20 cellular contexts compared by ENCODE assay signal in genomic region chr21:31752967-31753366, GRCh38. TPM values are rescaled to one million over a fixed set of nuclear protein-coding genes. Genes with fewer than 3 reads are reported as not detected.
DNase-seq lines count a peak whose midpoint lies in the region; ATAC-seq, FAIRE-seq and TF ChIP-seq lines count a peak whose summit lies in the region.
"Had no signal": no experiment of that assay in that cellular context is flagged by ENCODE, and none has a peak within 500 bp of the region (broad histone marks: within the 10 kb centered on the region; RNA-seq: fewer than 3 reads in every experiment).

No MANE protein-coding gene starts in this region.

- ATAC-seq in PC-3, result no peak
- ATAC-seq in K562, result no peak

- POLR2A ChIA-PET in PC-3 (lab: Charles Lee; ENCODE audit: unreplicated experiment) (no interaction called here), K562 (lab: Yijun Ruan, JAX) (interaction anchor here (0.6 to 0.7 kb wide), 2 partner anchors 17 to 64 kb away, joined by 3 to 4 read pairs; no protein-coding TSS in a partner anchor)

- no peaks in the 10 kb centered on the region for H3K9me2 ChIP-seq in PC-3 (replicated peaks; ENCODE audit: low read length)

- DNase-seq in Caki2 (ENCODE audit: low read depth) (peak; percentile 25), PC-3 (no peak), K562 (ENCODE audit: extremely low read depth in 1 of 4, low spot score in 3 of 4) (no peak), fibroblast of mammary gland (ENCODE audit: low read depth) (peak; percentile 33), dorsolateral prefrontal cortex (no peak), middle frontal gyrus (ENCODE audit: extremely low spot score, low spot score) (no peak), G401 (ENCODE audit: low spot score) (no peak)
- DNase-seq: ACHN; AML-193; Calu3; CD4-positive, alpha-beta memory T cell; GDM1; KBM-7 had no signal

- in situ Hi-C loops in Caki2 (cut with HindIII; ENCODE audit: low pct_unique_long_range_greater_than_20kb, low sequenced_read_pairs), result no loop called here
- in situ Hi-C loops in K562 (cut with MboI), result no loop called here
- in situ Hi-C loops in G401 (cut with HindIII; ENCODE audit: low sequenced_read_pairs), result no loop called here

- TF ChIP-seq CTCF in PC-3 (conservative IDR thresholded peaks at IDR 0.05; ENCODE audit: low read depth, low read length) (no peak), K562 (IDR thresholded peaks at IDR 0.05 in 2 of 3, conservative IDR thresholded peaks at IDR 0.05 in 1 of 3; ENCODE audit: insufficient read depth in 2 of 3, low read depth in 1 of 3, low read length in 3 of 3) (no peak), fibroblast of mammary gland (conservative IDR thresholded peaks at IDR 0.05; ENCODE audit: control insufficient read depth, insufficient read depth, low read depth, low read length) (no peak), dorsolateral prefrontal cortex (IDR thresholded peaks at IDR 0.05 in 54 of 56, conservative IDR thresholded peaks at IDR 0.05 in 2 of 56; ENCODE audit: low read depth in 1 of 56, partially characterized antibody in 56 of 56) (no peak)

- no peak for TF ChIP-seq EP300 in K562 (IDR thresholded peaks at IDR 0.05; ENCODE audit: low read length)

- H3K9ac ChIP-seq in PC-3 (ENCODE audit: low read length), result no peak overlapping the region
- no peak overlapping the region for H3K9ac ChIP-seq in K562 (ENCODE audit: insufficient read depth in 1 of 2, low read depth in 2 of 2, low read length in 2 of 2)
- H3K9ac ChIP-seq: BLaER1, GM23248 had no signal

- peaks cover 24% of the 10 kb centered on the region for H3K4me1 ChIP-seq in PC-3 (ENCODE audit: insufficient read depth, low read length)
- H3K4me1 ChIP-seq in K562 (replicated peaks in 1 of 2; ENCODE audit: control insufficient read depth in 2 of 2, insufficient read depth in 2 of 2, low read length in 2 of 2), result no peaks in the 10 kb centered on the region; a peak in 1 of 5 replicates
- H3K4me1 ChIP-seq: BLaER1, HAP-1 had no signal

- H3K36me3 ChIP-seq in PC-3 (ENCODE audit: low read depth, low read length), result no peaks in the 10 kb centered on the region
- no peaks in the 10 kb centered on the region for H3K36me3 ChIP-seq in K562 (ENCODE audit: control insufficient read depth, insufficient read depth, low read length)
- H3K36me3 ChIP-seq: BLaER1, HAP-1 had no signal

- CTCF ChIA-PET in PC-3 (lab: Charles Lee) (no interaction called here), K562 (lab: Yijun Ruan, JAX; ENCODE audit: low intra/inter-chr PET ratio) (no interaction called here)

- BruUV-seq in PC-3 (replicated peaks; lab: Mats Ljungman, UMichigan), result no TSS peak
- no TSS peak for BruUV-seq in K562 (replicated peaks; lab: Mats Ljungman, UMichigan)

- no peaks in the 10 kb centered on the region for H3F3A ChIP-seq in PC-3 (ENCODE audit: low read length, unreplicated experiment)

- no peaks in the 10 kb centered on the region for H3K9me1 ChIP-seq in K562 (ENCODE audit: control insufficient read depth, insufficient read depth, low read length)

- H3K27me3 ChIP-seq in PC-3 (ENCODE audit: low read length) (no peaks in the 10 kb centered on the region), K562 (ENCODE audit: control insufficient read depth in 2 of 2, insufficient read depth in 2 of 2, low read length in 2 of 2) (no peaks in the 10 kb centered on the region), dorsolateral prefrontal cortex (no peaks in the 10 kb centered on the region)
- H3K27me3 ChIP-seq: BLaER1 had no signal

- H3K4me2 ChIP-seq in PC-3 (ENCODE audit: low read length), result no peak overlapping the region
- H3K4me2 ChIP-seq in K562 (ENCODE audit: insufficient read depth, low read length), result no peak overlapping the region
- H3K4me2 ChIP-seq: BLaER1 had no signal

- FAIRE-seq in K562 (lab: Jason Lieb, UNC), result no peak
- FAIRE-seq: A204.1, GM12892, GM18507, HTR-8/SVneo had no signal

- WGBS in K562 (ENCODE audit: insufficient coverage, low coverage, missing lambda C conversion rate), result 10% methylated on average over 3 of the region's 3 CpGs

- TF ChIP-seq RAD21 in K562 (CRISPR knock-in tag; conservative IDR thresholded peaks at IDR 0.05 in 1 of 2, IDR thresholded peaks at IDR 0.05 in 1 of 2), result no peak

- H2AFZ ChIP-seq in PC-3 (ENCODE audit: low read length) (no peak overlapping the region), K562 (ENCODE audit: low read depth, low read length) (no peak overlapping the region)
- H2AFZ ChIP-seq: GM23248 had no signal

- TF ChIP-seq POLR2A in K562 (conservative IDR thresholded peaks at IDR 0.05), result no peak

- H3K27ac ChIP-seq in PC-3 (ENCODE audit: low read length) (0 out of 2 replicates have a peak overlapping the region, but pooled peaks have one; percentile 13), K562 (ENCODE audit: extremely low read depth, low read depth, low read length) (no peak overlapping the region), dorsolateral prefrontal cortex (no peak overlapping the region)
- H3K27ac ChIP-seq: BLaER1, GM23248 had no signal

- H3K79me2 ChIP-seq in PC-3 (ENCODE audit: low read length) (no peaks in the 10 kb centered on the region), K562 (ENCODE audit: control insufficient read depth, insufficient read depth, low read length) (no peaks in the 10 kb centered on the region)

- H4K20me1 ChIP-seq in PC-3 (ENCODE audit: low read length) (no peaks in the 10 kb centered on the region), K562 (replicated peaks; ENCODE audit: control insufficient read depth, insufficient read depth, low read length) (no peaks in the 10 kb centered on the region)
- H4K20me1 ChIP-seq: BLaER1 had no signal

- no peak overlapping the region for H3K4me3 ChIP-seq in PC-3 (ENCODE audit: low read length)
- no peak overlapping the region for H3K4me3 ChIP-seq in K562
- no peak overlapping the region for H3K4me3 ChIP-seq in fibroblast of mammary gland (ENCODE audit: control insufficient read depth, low read depth, low read length)
- no peak overlapping the region for H3K4me3 ChIP-seq in dorsolateral prefrontal cortex
- H3K4me3 ChIP-seq: BLaER1, GM23248, HAP-1 had no signal

- H3K9me3 ChIP-seq in PC-3 (ENCODE audit: low read length) (no peaks in the 10 kb centered on the region), K562 (replicated peaks; ENCODE audit: control insufficient read depth, insufficient read depth, low read depth, low read length) (no peaks in the 10 kb centered on the region)
- H3K9me3 ChIP-seq: BLaER1, HAP-1 had no signal

- intact Hi-C loops in PC-3 (cut with micrococcal nuclease) (no loop called here), K562 (cut with micrococcal nuclease) (no loop called here), dorsolateral prefrontal cortex (cut with DNase I) (no loop called here)

TF ChIP-seq in K562, 482 proteins besides CTCF, POLR2A, EP300 and RAD21 (continues in another document):
- TF ChIP-seq TSC22D4 (tag; IDR thresholded peaks at IDR 0.05), result no peak
- TF ChIP-seq NFE2 (IDR thresholded peaks at IDR 0.05; ENCODE audit: low read depth), result peak; percentile 42; the same call in 1 of the 2 replicates

RNA-seq across cellular contexts. Expression of gene SCAF4, which starts 21.0 kb away (rescaled TPM):
- 0.98 and 1.9 TPM in 2 replicates for total RNA-seq in Caki2 (2014; rRNA removed; shearing (Covaris generic); ENCODE audit: low replicate concordance)
- 11.2 and 18.2 TPM in 2 replicates for total RNA-seq in PC-3 (2014; rRNA removed)
- 94.8 and 259 TPM in 2 replicates for total RNA-seq in K562 (2011; cell fraction: chromatin; rRNA removed; ENCODE audit: low replicate concordance)
- 49.9 and 60.1 TPM in 2 replicates for total RNA-seq in K562 (2011; cell fraction: nucleolus; rRNA removed)
- 124 and 178 TPM in 2 replicates for total RNA-seq in K562 (2011; cell fraction: nucleoplasm; rRNA removed)
- total RNA-seq in K562 (2014; rRNA removed), result 11.6 and 14.9 TPM in 2 replicates
- total RNA-seq in K562 (2014; rRNA removed; fragmentation: Illumina TruSeq; extraction: Trizol), result 17.2 and 18.8 TPM in 2 replicates
- total RNA-seq in K562 (2015; rRNA removed; fragmentation: Illumina TruSeq; extraction: Trizol), result 14.4 and 16.0 TPM in 2 replicates
- 52.2 and 55.7 TPM in 2 replicates for total RNA-seq in K562 (2021)
- polyA plus RNA-seq in K562 (2011; rRNA removed), result 27.3 and 33.9 TPM in 2 replicates
- polyA plus RNA-seq in K562 (2011; cell fraction: cytosol; rRNA removed), result 13.0 and 21.8 TPM in 2 replicates
- 85.0 and 99.6 TPM in 2 replicates for polyA plus RNA-seq in K562 (2011; cell fraction: nucleus; rRNA removed)
- 28.1 and 29.3 TPM in 2 replicates for polyA plus RNA-seq in K562 (2012)
- 44.2 and 48.2 TPM in 2 replicates for polyA plus RNA-seq in K562 (2014; fragmentation: Illumina TruSeq; extraction: Trizol)
- 1 to 10 TPM; 2.3 to 5.1 TPM for polyA plus RNA-seq in K562 (2014; fragmentation: Nextera tagmentation; extraction: Ambion mirVana)
- polyA plus RNA-seq in K562 (2014; rRNA removed), result 28.3 and 30.3 TPM in 2 replicates
- polyA minus RNA-seq in K562 (2011; rRNA and poly(A)+ RNA removed), result 34.5 and 35.1 TPM in 2 replicates
- 24.8 and 25.2 TPM in 2 replicates for polyA minus RNA-seq in K562 (2011; cell fraction: cytosol; rRNA and poly(A)+ RNA removed)
- polyA minus RNA-seq in K562 (2011; cell fraction: nucleus; rRNA and poly(A)+ RNA removed), result 71.0 and 80.2 TPM in 2 replicates
- total RNA-seq in dorsolateral prefrontal cortex, result 10 to 100 TPM; 26.2 to 45.8 (median 34.5) TPM
- total RNA-seq in G401 (2014; rRNA removed; shearing (Covaris generic)), result 2.1 and 4.1 TPM in 2 replicates

Comparison
In these comparisons a context has a peak if more than half of its experiments do, and no peak if none do; other contexts are left out.
1. DNase-seq: peak in Caki2 (single experiment) and fibroblast of mammary gland (single experiment); none in PC-3 (single experiment), K562 (0 of 4), dorsolateral prefrontal cortex (0 of 10), middle frontal gyrus (single experiment) and G401 (single experiment).